In the genomic region with DNA sequence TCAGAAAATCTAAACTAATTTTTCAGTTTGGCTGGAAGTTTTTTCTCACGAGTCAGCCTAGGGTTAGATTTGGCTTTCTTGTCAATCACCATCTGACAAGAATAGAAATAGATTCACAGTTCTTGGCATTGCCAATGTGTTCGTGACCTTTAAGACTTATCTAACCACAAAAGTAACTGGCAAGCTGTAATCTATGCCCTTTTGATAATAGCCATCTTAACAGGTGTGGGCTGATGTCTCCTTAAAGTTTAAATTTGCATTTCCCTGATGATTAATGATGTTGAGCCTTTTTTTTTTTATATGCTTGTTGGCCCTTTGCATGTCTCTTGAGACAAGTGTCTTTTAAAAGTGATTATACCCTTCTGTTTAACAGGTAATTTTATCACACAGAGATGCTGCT, we compare ENCODE assay signal across 8 cellular contexts.
"Had no signal": no experiment of that assay in that cellular context is flagged by ENCODE, and none has a peak within 500 bp of the region (broad histone marks: within the 10 kb centered on the region; RNA-seq: fewer than 3 reads in every experiment).

No MANE protein-coding gene starts in this region.

- DNase-seq: GDM1, GF-D8 had no signal

- ATAC-seq: GM12878 had no signal

- FAIRE-seq: G401.6, GM12878, GM12891, GM12892, GM18507, GM19239 had no signal

- H3K4me3 ChIP-seq: GM12878 had no signal
